Comparison of ENCODE assay signal across 39 cellular contexts in genomic region chr4:145670422-145670821, GRCh38. TPM values are rescaled to one million over a fixed set of nuclear protein-coding genes. Genes with fewer than 3 reads are reported as not detected.
"Had no signal": no experiment of that assay in that cellular context is flagged by ENCODE, and none has a peak within 500 bp of the region (broad histone marks: within the 10 kb centered on the region; RNA-seq: fewer than 3 reads in every experiment).

No MANE protein-coding gene starts in this region.

- H3K27me3 ChIP-seq: ascending aorta, cardiac muscle cell, dorsolateral prefrontal cortex, gastrocnemius medialis, neural progenitor cell, stomach, thyroid gland, upper lobe of left lung, vagina had no signal

- H3K27ac ChIP-seq: ascending aorta, cardiac muscle cell, coronary artery, dorsolateral prefrontal cortex, gastrocnemius medialis, left ventricle myocardium inferior, neural progenitor cell, skin epidermis, stomach, thyroid gland, upper lobe of left lung, vagina had no signal

- H3K9ac ChIP-seq: neural progenitor cell had no signal

- H3K4me2 ChIP-seq: neural progenitor cell had no signal

- H2AFZ ChIP-seq: neural progenitor cell had no signal

- ATAC-seq: gastrocnemius medialis; natural killer cell; sciatic nerve; stimulated activated effector memory CD8-positive, alpha-beta T cell treated with anti-CD3 and anti-CD28 coated beads, Interleukin-12 subunit alpha, Interleukin-12 subunit beta, amount 100 ng/mL, for 72 hours had no signal

- H3K9me3 ChIP-seq: ascending aorta, gastrocnemius medialis, left ventricle myocardium inferior, stomach, thyroid gland, upper lobe of left lung, vagina had no signal

- H3K36me3 ChIP-seq: ascending aorta, cardiac muscle cell, gastrocnemius medialis, left ventricle myocardium inferior, neural progenitor cell, stomach, thyroid gland, upper lobe of left lung, vagina had no signal

- DNase-seq: activated CD4-positive, alpha-beta memory T cell treated with anti-CD3 and anti-CD28 coated beads for 36 hours; activated CD4-positive, alpha-beta T cell treated with anti-CD3 and anti-CD28 coated beads, Interleukin-2, amount 10 ng/mL, durations not matched to agents 24 days and 14 days; activated CD4-positive, CD25-positive, alpha-beta regulatory T cell treated with anti-CD3 and anti-CD28 coated beads, Interleukin-2, amount 50 U/mL, for 72 hours; activated CD8-positive, alpha-beta memory T cell treated with anti-CD3 and anti-CD28 coated beads, Interleukin-2, amount 50 U/mL, for 4 hours; activated effector memory CD4-positive, alpha-beta T cell treated with anti-CD3 and anti-CD28 coated beads, Interleukin-2, amount 50 U/mL, for 16 hours; activated naive CD4-positive, alpha-beta T cell treated with anti-CD3 and anti-CD28 coated beads for 36 hours; activated naive CD8-positive, alpha-beta T cell treated with anti-CD3 and anti-CD28 coated beads for 36 hours; activated T-cell treated with anti-CD3 and anti-CD28 coated beads, Interleukin-2, amount 50 U/mL, for 1 hour; cerebellar nuclear complex; dorsolateral prefrontal cortex; effector memory CD4-positive, alpha-beta T cell; gastrocnemius medialis; glutamatergic neuron; islet precursor cell; left ventricle myocardium inferior; mesendoderm; natural killer cell; retina; stimulated activated CD4-positive, alpha-beta T cell treated with anti-CD3 and anti-CD28 coated beads, Interleukin-12 subunit alpha, Interleukin-12 subunit beta, amount 100 ng/mL, for 4 hours; stimulated activated CD4-positive, alpha-beta T cell treated with anti-CD3 and anti-CD28 coated beads, Interleukin-4, amount 100 ng/mL, for 1 hour; stomach; T1000; thyroid gland; upper lobe of left lung had no signal

- H3K4me1 ChIP-seq: ascending aorta, gastrocnemius medialis, left ventricle myocardium inferior, stomach, thyroid gland, upper lobe of left lung, vagina had no signal

- H3K4me3 ChIP-seq: ascending aorta, cardiac muscle cell, coronary artery, dorsolateral prefrontal cortex, gastrocnemius medialis, left ventricle myocardium inferior, lung, neural progenitor cell, skin epidermis, stomach, thyroid gland, upper lobe of left lung, vagina had no signal

RNA-seq across cellular contexts. Expression of gene C4orf51, which starts 9.5 kb away (rescaled TPM):
- total RNA-seq: activated CD4-positive, alpha-beta memory T cell treated with anti-CD3 and anti-CD28 coated beads for 36 hours; activated CD4-positive, alpha-beta T cell treated with anti-CD3 and anti-CD28 coated beads, Interleukin-2, amount 10 ng/mL, durations not matched to agents 24 days and 14 days; activated CD8-positive, alpha-beta memory T cell treated with anti-CD3 and anti-CD28 coated beads for 36 hours; activated naive CD4-positive, alpha-beta T cell treated with anti-CD3 and anti-CD28 coated beads for 36 hours; activated naive CD8-positive, alpha-beta T cell treated with anti-CD3 and anti-CD28 coated beads for 36 hours; activated T-helper 1 cell treated with anti-CD3 and anti-CD28 coated beads, Interleukin-12 subunit alpha, Interleukin-12 subunit beta, Interleukin-2, Interleukin-4 antibody, amounts not matched to agents 30 ng/mL and 10 ng/mL and 1 ng/mL, durations not matched to agents 14 hours and 24 hours and 36 hours; ascending aorta; cardiac muscle cell; epithelial cell of proximal tubule; gastrocnemius medialis; left ventricle myocardium inferior; lung; mononuclear cell; natural killer cell; omental fat pad; posterior vena cava; sciatic nerve; stomach; thyroid gland; upper lobe of left lung; vagina had no signal
